In genomic region chr13:25172303-25172630, GRCh38 we compare ENCODE assay signal across 1 cellular context.
TF ChIP-seq lines count a peak whose summit lies in the region.

No MANE protein-coding gene starts in this region.

TF ChIP-seq in GM23338, 12 proteins besides CTCF, POLR2A, EP300 and RAD21:
- TF ChIP-seq ZNF462 (CRISPR knock-in tag; IDR thresholded peaks at IDR 0.05) (no peak), EZH2 (IDR thresholded peaks at IDR 0.05; ENCODE audit: low read depth, unreplicated experiment) (no peak), ZNF114 (CRISPR knock-in tag; IDR thresholded peaks at IDR 0.05) (no peak), NANOG (IDR thresholded peaks at IDR 0.05; ENCODE audit: borderline replicate concordance) (no peak), REST (IDR thresholded peaks at IDR 0.05; ENCODE audit: unreplicated experiment) (no peak), EZH2phosphoT487 (IDR thresholded peaks at IDR 0.05; ENCODE audit: unreplicated experiment) (no peak), STAT1 (IDR thresholded peaks at IDR 0.05; ENCODE audit: unreplicated experiment) (no peak), JUNB (IDR thresholded peaks at IDR 0.05; ENCODE audit: unreplicated experiment) (no peak), POLR2AphosphoS5 (IDR thresholded peaks at IDR 0.05; ENCODE audit: low read depth) (no peak), ETS1 (IDR thresholded peaks at IDR 0.05) (no peak), CREB1 (CRISPR knock-in tag; IDR thresholded peaks at IDR 0.05; ENCODE audit: low read depth) (no peak), ZNF331 (CRISPR knock-in tag; IDR thresholded peaks at IDR 0.05; ENCODE audit: low read depth) (no peak)
